27 cellular contexts compared by ENCODE assay signal in the genomic region with DNA sequence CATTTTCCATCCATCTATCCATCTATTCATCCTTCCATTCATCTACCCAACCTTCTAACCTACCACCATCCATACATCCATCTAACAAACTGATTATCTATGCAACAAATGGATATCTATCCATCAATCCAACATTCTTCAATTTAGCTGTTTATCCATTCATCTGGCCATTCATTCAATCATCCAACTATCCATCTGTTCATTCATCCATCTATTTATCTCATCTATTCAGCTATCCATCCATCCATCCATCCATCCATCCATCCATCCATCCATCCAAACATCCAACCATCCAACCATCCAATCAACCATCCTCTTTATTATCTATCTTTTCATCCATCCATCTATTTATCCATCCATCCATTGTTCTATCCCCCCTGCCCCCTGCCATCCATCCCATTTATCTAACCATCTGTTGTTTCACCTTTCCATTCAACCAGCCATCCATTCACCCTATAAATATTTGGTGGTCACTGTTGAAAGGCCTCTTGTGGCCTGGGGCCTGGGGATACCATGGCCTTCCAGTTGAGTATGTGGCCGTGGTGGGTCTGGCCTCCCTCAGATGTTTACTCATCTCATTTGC.
"Had no signal": no experiment of that assay in that cellular context is flagged by ENCODE, and none has a peak within 500 bp of the region (broad histone marks: within the 10 kb centered on the region; RNA-seq: fewer than 3 reads in every experiment).

No MANE protein-coding gene starts in this region.

- H3K79me2 ChIP-seq: parathyroid adenoma had no signal

- H3K9ac ChIP-seq: neural progenitor cell, parathyroid adenoma had no signal

- H3K9me3 ChIP-seq: ovary, psoas muscle, right lobe of liver, sigmoid colon, stomach, thoracic aorta, thyroid gland, tibial nerve, upper lobe of left lung, uterus had no signal

- DNase-seq: natural killer cell; occipital lobe; ovary; psoas muscle; right cardiac atrium; right lobe of liver; sigmoid colon; small intestine; stimulated activated CD4-positive, alpha-beta T cell treated with anti-CD3 and anti-CD28 coated beads, Interleukin-15, amount 100 ng/mL, for 24 hours; stimulated activated CD4-positive, alpha-beta T cell treated with anti-CD3 and anti-CD28 coated beads, Interleukin-2, amount 100 ng/mL, for 24 hours; stimulated activated CD4-positive, alpha-beta T cell treated with anti-CD3 and anti-CD28 coated beads, Interleukin-2, amount 100 ng/mL, for 48 hours; stimulated activated CD4-positive, alpha-beta T cell treated with anti-CD3 and anti-CD28 coated beads, Interleukin-4, amount 100 ng/mL, for 24 hours; stimulated activated naive B cell treated with anti-CD40 and anti-IgM and Interleukin-4, amounts not matched to agents 10 μg/mL and 1 μg/mL and 100 μg/mL, for 72 hours; stimulated activated naive CD4-positive, alpha-beta T cell treated with Interleukin-2 at 50 U/mL for 16 hours; stomach; thyroid gland; trophoblast cell; upper lobe of left lung; uterus had no signal

- H3K9me3 Mint-ChIP-seq: natural killer cell; nephron; neural progenitor cell; stimulated activated effector memory CD8-positive, alpha-beta T cell treated with anti-CD3 and anti-CD28 coated beads, Interleukin-12 subunit alpha, Interleukin-12 subunit beta, amount 100 ng/mL, for 72 hours; stimulated activated naive CD8-positive, alpha-beta T cell treated with anti-CD3 and anti-CD28 coated beads, Interleukin-15, Interleukin-2, amounts not matched to agents 100 ng/mL and 50 ng/mL, for 24 hours had no signal

- H3K4me2 ChIP-seq: neural progenitor cell had no signal

- H3K4me3 Mint-ChIP-seq: natural killer cell; nephron; neural progenitor cell; stimulated activated effector memory CD8-positive, alpha-beta T cell treated with anti-CD3 and anti-CD28 coated beads, Interleukin-12 subunit alpha, Interleukin-12 subunit beta, amount 100 ng/mL, for 72 hours; stimulated activated naive B cell treated with anti-CD40 and anti-IgM and Interleukin-4, amounts not matched to agents 10 μg/mL and 1 μg/mL and 100 μg/mL, for 72 hours; stimulated activated naive CD8-positive, alpha-beta T cell treated with anti-CD3 and anti-CD28 coated beads, Interleukin-15, Interleukin-2, amounts not matched to agents 100 ng/mL and 50 ng/mL, for 24 hours had no signal

- FAIRE-seq: small intestine had no signal

- ATAC-seq: natural killer cell; psoas muscle; right cardiac atrium; right lobe of liver; stimulated activated effector memory CD8-positive, alpha-beta T cell treated with anti-CD3 and anti-CD28 coated beads, Interleukin-12 subunit alpha, Interleukin-12 subunit beta, amount 100 ng/mL, for 72 hours; stimulated activated naive B cell treated with anti-CD40 and anti-IgM and Interleukin-4, amounts not matched to agents 10 μg/mL and 1 μg/mL and 100 μg/mL, for 72 hours had no signal

- H2AFZ ChIP-seq: neural progenitor cell, parathyroid adenoma had no signal

- H3K27ac Mint-ChIP-seq: natural killer cell; nephron; neural progenitor cell; progenitor cell of endocrine pancreas; stimulated activated effector memory CD8-positive, alpha-beta T cell treated with anti-CD3 and anti-CD28 coated beads, Interleukin-12 subunit alpha, Interleukin-12 subunit beta, amount 100 ng/mL, for 72 hours; stimulated activated naive B cell treated with anti-CD40 and anti-IgM and Interleukin-4, amounts not matched to agents 10 μg/mL and 1 μg/mL and 100 μg/mL, for 72 hours; stimulated activated naive CD8-positive, alpha-beta T cell treated with anti-CD3 and anti-CD28 coated beads, Interleukin-15, Interleukin-2, amounts not matched to agents 100 ng/mL and 50 ng/mL, for 24 hours had no signal

- H3K27ac ChIP-seq: neural progenitor cell, ovary, parathyroid adenoma, psoas muscle, right lobe of liver, sigmoid colon, stomach, thoracic aorta, thyroid gland, tibial nerve, upper lobe of left lung, uterus had no signal

- H3K36me3 ChIP-seq: ovary, uterus had no signal

- H3K27me3 ChIP-seq: neural progenitor cell, ovary, right lobe of liver, sigmoid colon, stomach, thyroid gland, tibial nerve, upper lobe of left lung, uterus had no signal

- H3K4me3 ChIP-seq: neural progenitor cell, ovary, psoas muscle, right lobe of liver, sigmoid colon, stomach, thoracic aorta, thyroid gland, tibial nerve, upper lobe of left lung, uterus had no signal

- H3K27me3 Mint-ChIP-seq: progenitor cell of endocrine pancreas; stimulated activated naive B cell treated with anti-CD40 and anti-IgM and Interleukin-4, amounts not matched to agents 10 μg/mL and 1 μg/mL and 100 μg/mL, for 72 hours; stimulated activated naive CD8-positive, alpha-beta T cell treated with anti-CD3 and anti-CD28 coated beads, Interleukin-15, Interleukin-2, amounts not matched to agents 100 ng/mL and 50 ng/mL, for 24 hours had no signal

- H3K4me1 ChIP-seq: neural progenitor cell, right lobe of liver had no signal
